8 cellular contexts compared by ENCODE assay signal in genomic region chr19:39413269-39413902, GRCh38. TPM values are rescaled to one million over a fixed set of nuclear protein-coding genes. Genes with fewer than 3 reads are reported as not detected.
A peak's percentile ranks its signal among the peaks of the same experiment; 100 is the strongest.
DNase-seq lines count a peak whose midpoint lies in the region; ATAC-seq, FAIRE-seq and TF ChIP-seq lines count a peak whose summit lies in the region.

No MANE protein-coding gene starts in this region.

- BruUV-seq in Calu3 (replicated peaks; lab: Mats Ljungman, UMichigan): no TSS peak

- ATAC-seq in GM19452 (IDR thresholded peaks at IDR 0.05; ENCODE audit: unreplicated experiment) (no peak), GM21786 (IDR thresholded peaks at IDR 0.05; ENCODE audit: unreplicated experiment) (no peak)

- peaks cover 31% of the 10 kb centered on the region for H3K27me3 ChIP-seq in neutrophil

- no peaks in the 10 kb centered on the region for H3K9me3 Mint-ChIP-seq in Calu3 (ENCODE audit: low read depth, unreplicated experiment)

- H3K9me3 ChIP-seq in neutrophil: no peaks in the 10 kb centered on the region

- H3K4me3 ChIP-seq in foreskin fibroblast (ENCODE audit: low read depth in 1 of 2, low read length in 2 of 2) (peak overlapping the region; percentile 81 to 91), neutrophil (ENCODE audit: low read depth in 1 of 2, low read length in 1 of 2) (peak overlapping the region; percentile 98 to 100)

- H3K27me3 Mint-ChIP-seq in Calu3 (ENCODE audit: unreplicated experiment): no peaks in the 10 kb centered on the region

- CTCF ChIA-PET in Calu3 (lab: Charles Lee): interaction anchor here (0.6 to 1.7 kb wide), 4 partner anchors 12 to 22 kb away, joined by 3 to 5 read pairs (median 4); no protein-coding TSS in a partner anchor

- peak overlapping the region; percentile 100 for H3K27ac ChIP-seq in neutrophil

- intact Hi-C loops in Calu3 (cut with micrococcal nuclease; ENCODE audit: unreplicated experiment): loop anchor here (2.0 to 5.0 kb wide), 2 partner anchors 17 to 291 kb away; no protein-coding TSS in a partner anchor

- peak overlapping the region; percentile 64 for H3K27ac Mint-ChIP-seq in Calu3 (ENCODE audit: unreplicated experiment)

- peaks cover 6% of the 10 kb centered on the region for H3K36me3 ChIP-seq in neutrophil

- DNase-seq in Calu3 (peak; percentile 58), M059J (ENCODE audit: low read depth) (peak; percentile 41), foreskin fibroblast (peak; percentile 51 to 79), RCC 7860 (ENCODE audit: low spot score) (no peak)
- peak; percentile 67 for DNase-seq in activated CD8-positive, alpha-beta memory T cell treated with anti-CD3 and anti-CD28 coated beads, Interleukin-2, amount 50 U/mL, for 48 hours

- peaks cover 34 to 36% of the 10 kb centered on the region in 2 experiments for H3K4me1 ChIP-seq in neutrophil (ENCODE audit: control insufficient read depth in 1 of 2, insufficient read depth in 1 of 2, low read depth in 1 of 2, low read length in 1 of 2)

- H3K4me3 Mint-ChIP-seq in Calu3 (ENCODE audit: low read depth, unreplicated experiment): peak overlapping the region; percentile 77

- TF ChIP-seq CTCF in Calu3 (IDR thresholded peaks at IDR 0.05; ENCODE audit: unreplicated experiment) (no peak), foreskin fibroblast (IDR thresholded peaks at IDR 0.05; ENCODE audit: low read depth, low read length) (no peak), neutrophil (IDR thresholded peaks at IDR 0.05) (no peak)

- H3K36me3 Mint-ChIP-seq in Calu3 (ENCODE audit: insufficient read depth, unreplicated experiment): peaks cover 68% of the 10 kb centered on the region

- no peak for FAIRE-seq in RCC 7860 (lab: Jason Lieb, UNC)

- peaks cover 40% of the 10 kb centered on the region for H3K4me1 Mint-ChIP-seq in Calu3 (ENCODE audit: low read depth, unreplicated experiment)

RNA-seq across cellular contexts. Expression of gene PLEKHG2, which starts 0.9 kb away (rescaled TPM):
- total RNA-seq in Calu3 (2022): 64.1 and 65.3 TPM in 2 replicates
- 8.6 and 11.7 TPM in 2 replicates for total RNA-seq in M059J (2014; rRNA removed; shearing (Covaris generic))

RNA-seq across cellular contexts. Expression of gene ZFP36, which starts 6.7 kb away (rescaled TPM):
- total RNA-seq in Calu3 (2022): 70.8 and 107 TPM in 2 replicates
- total RNA-seq in M059J (2014; rRNA removed; shearing (Covaris generic)): 6.0 and 10.8 TPM in 2 replicates

RNA-seq across cellular contexts. Expression of gene MED29, which starts 22.2 kb away (rescaled TPM):
- total RNA-seq in Calu3 (2022): 56.8 and 66.6 TPM in 2 replicates
- total RNA-seq in M059J (2014; rRNA removed; shearing (Covaris generic)): 46.7 and 47.3 TPM in 2 replicates

RNA-seq across cellular contexts. Expression of gene RPS16, which starts 22.4 kb away (rescaled TPM):
- total RNA-seq in Calu3 (2022): 1,912 and 1,929 TPM in 2 replicates
- 26.6 and 28.7 TPM in 2 replicates for total RNA-seq in M059J (2014; rRNA removed; shearing (Covaris generic))

RNA-seq across cellular contexts. Expression of gene PAF1, which starts 22.5 kb away (rescaled TPM):
- total RNA-seq in Calu3 (2022): 64.3 and 72.7 TPM in 2 replicates
- 69.0 and 79.3 TPM in 2 replicates for total RNA-seq in M059J (2014; rRNA removed; shearing (Covaris generic))
